In genomic region chr6:41071501-41071922, GRCh38 we compare ENCODE assay signal across 1 cellular context.
TF ChIP-seq lines count a peak whose summit lies in the region.

No MANE protein-coding gene starts in this region.

TF ChIP-seq in HepG2, 621 proteins besides CTCF, POLR2A, EP300 and RAD21:
- TF ChIP-seq HMGA1 (CRISPR knock-in tag; conservative IDR thresholded peaks at IDR 0.05) (no peak), ZNF558 (CRISPR knock-in tag; IDR thresholded peaks at IDR 0.05; ENCODE audit: borderline replicate concordance) (0 out of 2 replicates have a peak, but pooled peaks have one; percentile 2), ZNF468 (CRISPR knock-in tag; IDR thresholded peaks at IDR 0.05) (0 out of 2 replicates have a peak, but pooled peaks have one; percentile 28), BCL6 (CRISPR knock-in tag; IDR thresholded peaks at IDR 0.05) (peak; percentile 59; the same call in 1 of the 2 replicates), HOXA3 (CRISPR knock-in tag; IDR thresholded peaks at IDR 0.05) (peak; percentile 38; the same call in 1 of the 2 replicates), FUBP1 (CRISPR knock-in tag; IDR thresholded peaks at IDR 0.05; ENCODE audit: borderline replicate concordance) (0 out of 2 replicates have a peak, but pooled peaks have one; percentile 8), CENPBD1 (CRISPR knock-in tag; IDR thresholded peaks at IDR 0.05; ENCODE audit: borderline replicate concordance, low read depth) (0 out of 2 replicates have a peak, but pooled peaks have one; percentile 20), ZFP82 (CRISPR knock-in tag; IDR thresholded peaks at IDR 0.05; ENCODE audit: borderline replicate concordance) (0 out of 2 replicates have a peak, but pooled peaks have one; percentile 4), NFKBIZ (CRISPR knock-in tag; IDR thresholded peaks at IDR 0.05) (0 out of 2 replicates have a peak, but pooled peaks have one; percentile 11), MIER3 (CRISPR knock-in tag; IDR thresholded peaks at IDR 0.05; ENCODE audit: borderline replicate concordance) (0 out of 2 replicates have a peak, but pooled peaks have one; percentile 44), ZNF790 (CRISPR knock-in tag; IDR thresholded peaks at IDR 0.05; ENCODE audit: borderline replicate concordance) (0 out of 2 replicates have a peak, but pooled peaks have one; percentile 37), ZNF761 (CRISPR knock-in tag; conservative IDR thresholded peaks at IDR 0.05) (no peak), CREB1 (IDR thresholded peaks at IDR 0.05) (no peak), CREB1 (CRISPR knock-in tag; IDR thresholded peaks at IDR 0.05) (0 out of 2 replicates have a peak, but pooled peaks have one; percentile 6), MAF1 (CRISPR knock-in tag; IDR thresholded peaks at IDR 0.05; ENCODE audit: borderline replicate concordance) (no peak), ETV5 (CRISPR knock-in tag; IDR thresholded peaks at IDR 0.05; ENCODE audit: borderline replicate concordance) (peak; percentile 82), STAT6 (CRISPR knock-in tag; IDR thresholded peaks at IDR 0.05; ENCODE audit: borderline replicate concordance) (0 out of 2 replicates have a peak, but pooled peaks have one; percentile 4), MTF2 (CRISPR knock-in tag; IDR thresholded peaks at IDR 0.05; ENCODE audit: borderline replicate concordance) (no peak), U2AF2 (IDR thresholded peaks at IDR 0.05; ENCODE audit: low read depth, low read length) (no peak), FOXP1 (IDR thresholded peaks at IDR 0.05) (no peak), FOXP1 (CRISPR knock-in tag; IDR thresholded peaks at IDR 0.05) (0 out of 2 replicates have a peak, but pooled peaks have one; percentile 7), ZNF607 (CRISPR knock-in tag; IDR thresholded peaks at IDR 0.05; ENCODE audit: borderline replicate concordance) (0 out of 2 replicates have a peak, but pooled peaks have one; percentile 1), GABPA (IDR thresholded peaks at IDR 0.05; ENCODE audit: low read depth, low read length) (0 out of 2 replicates have a peak, but pooled peaks have one; percentile 41), GABPA (CRISPR knock-in tag; IDR thresholded peaks at IDR 0.05; ENCODE audit: low read depth) (0 out of 2 replicates have a peak, but pooled peaks have one; percentile 40), ZNF792 (CRISPR knock-in tag; IDR thresholded peaks at IDR 0.05) (0 out of 2 replicates have a peak, but pooled peaks have one; percentile 3), SP1 (IDR thresholded peaks at IDR 0.05) (no peak), SP1 (CRISPR knock-in tag; IDR thresholded peaks at IDR 0.05) (peak; percentile 64; the same call in 1 of the 2 replicates), SMARCE1 (IDR thresholded peaks at IDR 0.05; ENCODE audit: borderline replicate concordance) (no peak), NCOA1 (CRISPR knock-in tag; IDR thresholded peaks at IDR 0.05) (no peak), ZNF879 (CRISPR knock-in tag; IDR thresholded peaks at IDR 0.05) (0 out of 2 replicates have a peak, but pooled peaks have one; percentile 33), ATM (IDR thresholded peaks at IDR 0.05; ENCODE audit: borderline replicate concordance) (no peak), ELF3 (CRISPR knock-in tag; IDR thresholded peaks at IDR 0.05) (peak; percentile 56), ZBED4 (CRISPR knock-in tag; IDR thresholded peaks at IDR 0.05; ENCODE audit: borderline replicate concordance) (peak; percentile 89), KDM5A (IDR thresholded peaks at IDR 0.05; ENCODE audit: borderline replicate concordance, low read length) (peak; percentile 58; the same call in 1 of the 2 replicates), ZFP41 (CRISPR knock-in tag; IDR thresholded peaks at IDR 0.05; ENCODE audit: borderline replicate concordance) (no peak), TCF7 (IDR thresholded peaks at IDR 0.05; ENCODE audit: low read depth) (no peak), STAG1 (CRISPR knock-in tag; IDR thresholded peaks at IDR 0.05) (peak; percentile 33), SMAD1 (CRISPR knock-in tag; IDR thresholded peaks at IDR 0.05; ENCODE audit: borderline replicate concordance, low read depth) (no peak), ZNF570 (CRISPR knock-in tag; IDR thresholded peaks at IDR 0.05; ENCODE audit: borderline replicate concordance) (0 out of 2 replicates have a peak, but pooled peaks have one; percentile 29), MIXL1 (CRISPR knock-in tag; IDR thresholded peaks at IDR 0.05) (peak; percentile 34; the same call in 1 of the 2 replicates), ETV6 (CRISPR knock-in tag; conservative IDR thresholded peaks at IDR 0.05) (no peak; the same call in 1 of the 2 replicates), DMAP1 (CRISPR knock-in tag; IDR thresholded peaks at IDR 0.05) (no peak), CCAR2 (optimal IDR thresholded peaks at IDR 0.05; ENCODE audit: low read depth, low read length) (peak; percentile 43), KMT2A (CRISPR knock-in tag; IDR thresholded peaks at IDR 0.05) (peak; percentile 57; the same call in 1 of the 2 replicates), ZNF331 (CRISPR knock-in tag; IDR thresholded peaks at IDR 0.05) (peak; percentile 49; the same call in 1 of the 2 replicates), ZSCAN25 (CRISPR knock-in tag; IDR thresholded peaks at IDR 0.05) (0 out of 2 replicates have a peak, but pooled peaks have one; percentile 5), TSC22D2 (CRISPR knock-in tag; IDR thresholded peaks at IDR 0.05; ENCODE audit: borderline replicate concordance) (0 out of 2 replicates have a peak, but pooled peaks have one; percentile 17), MTF1 (CRISPR knock-in tag; IDR thresholded peaks at IDR 0.05) (no peak), DRAP1 (CRISPR knock-in tag; IDR thresholded peaks at IDR 0.05) (peak; percentile 77), ZNF431 (CRISPR knock-in tag; IDR thresholded peaks at IDR 0.05; ENCODE audit: borderline replicate concordance, low read depth) (peak; percentile 10; the same call in 1 of the 2 replicates)
- TF ChIP-seq, protein P1, sequence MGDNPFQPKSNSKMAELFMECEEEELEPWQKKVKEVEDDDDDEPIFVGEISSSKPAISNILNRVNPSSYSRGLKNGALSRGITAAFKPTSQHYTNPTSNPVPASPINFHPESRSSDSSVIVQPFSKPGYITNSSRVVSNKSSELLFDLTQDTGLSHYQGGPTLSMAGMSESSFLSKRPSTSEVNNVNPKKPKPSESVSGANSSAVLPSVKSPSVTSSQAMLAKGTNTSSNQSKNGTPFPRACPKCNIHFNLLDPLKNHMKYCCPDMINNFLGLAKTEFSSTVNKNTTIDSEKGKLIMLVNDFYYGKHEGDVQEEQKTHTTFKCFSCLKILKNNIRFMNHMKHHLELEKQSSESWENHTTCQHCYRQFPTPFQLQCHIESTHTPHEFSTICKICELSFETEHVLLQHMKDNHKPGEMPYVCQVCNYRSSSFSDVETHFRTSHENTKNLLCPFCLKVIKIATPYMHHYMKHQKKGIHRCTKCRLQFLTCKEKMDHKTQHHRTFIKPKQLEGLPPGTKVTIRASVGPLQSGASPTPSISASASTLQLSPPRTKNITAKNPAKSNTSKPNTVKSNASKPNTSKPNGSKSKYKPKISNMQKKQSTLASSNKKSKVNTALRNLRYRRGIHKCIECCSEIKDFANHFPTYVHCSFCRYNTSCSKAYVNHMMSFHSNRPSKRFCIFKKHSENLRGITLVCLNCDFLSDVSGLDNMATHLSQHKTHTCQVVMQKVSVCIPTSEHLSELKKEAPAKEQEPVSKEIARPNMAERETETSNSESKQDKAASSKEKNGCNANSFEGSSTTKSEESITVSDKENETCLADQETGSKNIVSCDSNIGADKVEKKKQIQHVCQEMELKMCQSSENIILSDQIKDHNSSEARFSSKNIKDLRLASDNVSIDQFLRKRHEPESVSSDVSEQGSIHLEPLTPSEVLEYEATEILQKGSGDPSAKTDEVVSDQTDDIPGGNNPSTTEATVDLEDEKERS (CRISPR knock-in tag; IDR thresholded peaks at IDR 0.05) = peak; percentile 4; the same call in 1 of the 2 replicates
- TF ChIP-seq, protein P2, sequence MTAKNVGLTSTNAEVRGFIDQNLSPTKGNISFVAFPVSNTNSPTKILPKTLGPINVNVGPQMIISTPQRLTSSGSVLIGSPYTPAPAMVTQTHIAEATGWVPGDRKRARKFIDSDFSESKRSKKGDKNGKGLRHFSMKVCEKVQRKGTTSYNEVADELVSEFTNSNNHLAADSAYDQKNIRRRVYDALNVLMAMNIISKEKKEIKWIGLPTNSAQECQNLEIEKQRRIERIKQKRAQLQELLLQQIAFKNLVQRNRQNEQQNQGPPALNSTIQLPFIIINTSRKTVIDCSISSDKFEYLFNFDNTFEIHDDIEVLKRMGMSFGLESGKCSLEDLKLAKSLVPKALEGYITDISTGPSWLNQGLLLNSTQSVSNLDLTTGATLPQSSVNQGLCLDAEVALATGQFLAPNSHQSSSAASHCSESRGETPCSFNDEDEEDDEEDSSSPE (CRISPR knock-in tag; IDR thresholded peaks at IDR 0.05) = no peak
- TF ChIP-seq, protein P3, sequence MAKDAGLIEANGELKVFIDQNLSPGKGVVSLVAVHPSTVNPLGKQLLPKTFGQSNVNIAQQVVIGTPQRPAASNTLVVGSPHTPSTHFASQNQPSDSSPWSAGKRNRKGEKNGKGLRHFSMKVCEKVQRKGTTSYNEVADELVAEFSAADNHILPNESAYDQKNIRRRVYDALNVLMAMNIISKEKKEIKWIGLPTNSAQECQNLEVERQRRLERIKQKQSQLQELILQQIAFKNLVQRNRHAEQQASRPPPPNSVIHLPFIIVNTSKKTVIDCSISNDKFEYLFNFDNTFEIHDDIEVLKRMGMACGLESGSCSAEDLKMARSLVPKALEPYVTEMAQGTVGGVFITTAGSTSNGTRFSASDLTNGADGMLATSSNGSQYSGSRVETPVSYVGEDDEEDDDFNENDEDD (CRISPR knock-in tag; IDR thresholded peaks at IDR 0.05; ENCODE audit: borderline replicate concordance) = 0 out of 2 replicates have a peak, but pooled peaks have one; percentile 52
